Comparison of ENCODE assay signal across 10 cellular contexts in the genomic region with DNA sequence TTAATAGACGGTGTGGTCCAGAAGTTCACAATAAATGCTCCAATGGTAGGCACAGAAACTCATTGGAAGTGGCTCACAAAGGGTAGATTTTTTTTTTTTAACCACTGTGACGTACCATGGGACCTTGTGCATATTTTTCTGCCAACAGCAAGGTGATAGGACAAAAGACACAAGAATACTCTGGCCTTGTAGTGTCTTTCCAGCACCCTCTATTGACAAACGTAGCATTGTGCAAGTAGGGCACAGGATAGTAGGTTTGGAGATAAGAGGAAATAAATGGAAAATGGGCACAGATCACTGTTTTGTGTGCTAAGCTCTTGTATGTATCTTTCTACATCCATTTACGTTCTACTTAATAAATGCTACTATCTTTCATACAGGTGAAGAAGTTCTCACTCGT.
DNase-seq lines count a peak whose midpoint lies in the region; ATAC-seq and TF ChIP-seq lines count a peak whose summit lies in the region.
"Had no signal": no experiment of that assay in that cellular context is flagged by ENCODE, and none has a peak within 500 bp of the region (broad histone marks: within the 10 kb centered on the region; RNA-seq: fewer than 3 reads in every experiment).

No MANE protein-coding gene starts in this region.

- no peaks in the 10 kb centered on the region for H3K79me2 ChIP-seq in HCT116 (ENCODE audit: insufficient read depth, low read length)
- H3K79me2 ChIP-seq in neural progenitor cell (ENCODE audit: low read depth): no peaks in the 10 kb centered on the region

- no peaks in the 10 kb centered on the region for H3K9me2 ChIP-seq in HCT116 (ENCODE audit: insufficient read depth)

- CTCF ChIA-PET in HCT116 (lab: Charles Lee): no interaction called here

- no peaks in the 10 kb centered on the region for H3F3A ChIP-seq in neural progenitor cell (ENCODE audit: low read depth)

- no TSS peak for BruUV-seq in HCT116 (replicated peaks; lab: Mats Ljungman, UMichigan)

- peak; percentile 78 for TF ChIP-seq RAD21 in HCT116 (IDR thresholded peaks at IDR 0.05; ENCODE audit: low read depth)

- H3K4me3 Mint-ChIP-seq in neural progenitor cell: no peak overlapping the region
- H3K4me3 Mint-ChIP-seq in mesothelial cell of epicardium: no peak overlapping the region
- H3K4me3 Mint-ChIP-seq: activated naive CD8-positive, alpha-beta T cell treated with anti-CD3 and anti-CD28 coated beads for 36 hours had no signal

- DNase-seq in HCT116 (ENCODE audit: low read depth, low spot score): peak; percentile 69
- DNase-seq in NCI-H748 (lab: John Stamatoyannopoulos, UW; ENCODE audit: unreplicated experiment): peak; percentile 64
- peak; percentile 77 for DNase-seq in epithelial cell of esophagus (ENCODE audit: low read depth)
- DNase-seq in neural progenitor cell (ENCODE audit: low spot score): peak; percentile 57
- no peak for DNase-seq in AG08395 (ENCODE audit: low spot score)
- no peak for DNase-seq in mesothelial cell of epicardium (ENCODE audit: low spot score in 2 of 2, unreplicated experiment in 2 of 2)
- DNase-seq in SHP77 (lab: John Stamatoyannopoulos, UW): no peak
- DNase-seq: activated naive CD8-positive, alpha-beta T cell treated with anti-CD3 and anti-CD28 coated beads for 36 hours; islet precursor cell had no signal

- H3K9ac ChIP-seq in HCT116 (ENCODE audit: low read length) (no peak overlapping the region), neural progenitor cell (no peak overlapping the region)

- no peak for TF ChIP-seq POLR2A in HCT116 (IDR thresholded peaks at IDR 0.05; ENCODE audit: borderline replicate concordance, extremely low read depth, insufficient read depth, insufficient read length)

- H3K4me2 ChIP-seq in HCT116 (ENCODE audit: low read length) (no peak overlapping the region), neural progenitor cell (no peak overlapping the region)

- POLR2A ChIA-PET in HCT116 (lab: Charles Lee): no interaction called here

- H3K4me1 ChIP-seq in HCT116 (ENCODE audit: control insufficient read depth in 1 of 2, insufficient read depth in 2 of 2, low read length in 2 of 2) (peaks cover 0 to 4% of the 10 kb centered on the region in 2 experiments; a peak in 1 of 4 replicates), neural progenitor cell (no peaks in the 10 kb centered on the region)

- TF ChIP-seq CTCF in HCT116 (IDR thresholded peaks at IDR 0.05 in 2 of 3, conservative IDR thresholded peaks at IDR 0.05 in 1 of 3; ENCODE audit: borderline replicate concordance in 1 of 3, insufficient read depth in 1 of 3, low read depth in 2 of 3, low read length in 2 of 3) (peak; percentile 40 to 68 (median 62); a peak in 5 of 6 replicates), epithelial cell of esophagus (IDR thresholded peaks at IDR 0.05; ENCODE audit: insufficient read depth, low read depth, low read length, missing control alignments) (peak; percentile 85), neural progenitor cell (IDR thresholded peaks at IDR 0.05) (peak; percentile 71), mesothelial cell of epicardium (IDR thresholded peaks at IDR 0.05; ENCODE audit: unreplicated experiment) (no peak)

- ATAC-seq in HCT116: peak; percentile 98
- ATAC-seq in HG02840 (IDR thresholded peaks at IDR 0.05; ENCODE audit: low FRiP score, unreplicated experiment): no peak

- no peak overlapping the region for H3K27ac Mint-ChIP-seq in neural progenitor cell
- H3K27ac Mint-ChIP-seq in mesothelial cell of epicardium: no peak overlapping the region
- H3K27ac Mint-ChIP-seq: activated naive CD8-positive, alpha-beta T cell treated with anti-CD3 and anti-CD28 coated beads for 36 hours had no signal

- no peaks in the 10 kb centered on the region for H3K36me3 Mint-ChIP-seq in neural progenitor cell
- no peaks in the 10 kb centered on the region for H3K36me3 Mint-ChIP-seq in mesothelial cell of epicardium
- H3K36me3 Mint-ChIP-seq: activated naive CD8-positive, alpha-beta T cell treated with anti-CD3 and anti-CD28 coated beads for 36 hours had no signal

- H3K36me3 ChIP-seq in HCT116 (ENCODE audit: control insufficient read depth in 1 of 2, insufficient read depth in 2 of 2, low read length in 2 of 2): no peaks in the 10 kb centered on the region
- no peaks in the 10 kb centered on the region for H3K36me3 ChIP-seq in neural progenitor cell

- H3K9me3 ChIP-seq in HCT116 (ENCODE audit: control insufficient read depth in 1 of 2, insufficient read depth in 1 of 2, low read depth in 1 of 2, low read length in 2 of 2) (no peaks in the 10 kb centered on the region), neural progenitor cell (ENCODE audit: low read depth) (no peaks in the 10 kb centered on the region)

- H2AFZ ChIP-seq in HCT116 (ENCODE audit: low read depth, low read length, poor library complexity, severe bottlenecking) (peak overlapping the region; percentile 87), neural progenitor cell (replicated peaks) (peak overlapping the region; percentile 22)

- no peaks in the 10 kb centered on the region for H4K20me1 ChIP-seq in HCT116 (ENCODE audit: insufficient read depth)
- H4K20me1 ChIP-seq in neural progenitor cell (ENCODE audit: low read depth): no peaks in the 10 kb centered on the region

- RAD21 ChIA-PET in HCT116 (lab: Charles Lee; ENCODE audit: low non-redundant PET in 1 of 2, low total read pairs in 2 of 2, uncharacterized antibody in 2 of 2, unreplicated experiment in 2 of 2): interaction anchor here in 1 of 2 experiments (0.7 kb wide), 1 partner anchor 1534 kb away, joined by 3 read pairs; no protein-coding TSS in a partner anchor

- H3K9me3 Mint-ChIP-seq in neural progenitor cell: no peaks in the 10 kb centered on the region
- peaks cover 7% of the 10 kb centered on the region for H3K9me3 Mint-ChIP-seq in mesothelial cell of epicardium

- H3K27ac ChIP-seq in HCT116 (ENCODE audit: low read depth, low read length) (no peak overlapping the region), neural progenitor cell (no peak overlapping the region)

- intact Hi-C loops in HCT116 (cut with micrococcal nuclease): loop anchor here (1.0 kb wide), 1 partner anchor 312 kb away; no protein-coding TSS in a partner anchor

- no peaks in the 10 kb centered on the region for H3K4me1 Mint-ChIP-seq in neural progenitor cell
- H3K4me1 Mint-ChIP-seq in mesothelial cell of epicardium: no peaks in the 10 kb centered on the region
- H3K4me1 Mint-ChIP-seq: activated naive CD8-positive, alpha-beta T cell treated with anti-CD3 and anti-CD28 coated beads for 36 hours had no signal

- no peaks in the 10 kb centered on the region for H3K27me3 ChIP-seq in HCT116 (ENCODE audit: insufficient read depth, low read length)
- H3K27me3 ChIP-seq in neural progenitor cell: no peaks in the 10 kb centered on the region

- H3K4me3 ChIP-seq in HCT116 (replicated peaks in 1 of 2; ENCODE audit: low read depth in 1 of 2, low read length in 2 of 2): no peak overlapping the region
- no peak overlapping the region for H3K4me3 ChIP-seq in epithelial cell of esophagus (ENCODE audit: low read length)
- H3K4me3 ChIP-seq in neural progenitor cell: no peak overlapping the region

- H3K27me3 Mint-ChIP-seq in neural progenitor cell (ENCODE audit: insufficient read depth, low read depth): no peaks in the 10 kb centered on the region
- H3K27me3 Mint-ChIP-seq in mesothelial cell of epicardium (ENCODE audit: low read depth): no peaks in the 10 kb centered on the region
- H3K27me3 Mint-ChIP-seq: activated naive CD8-positive, alpha-beta T cell treated with anti-CD3 and anti-CD28 coated beads for 36 hours had no signal

TF ChIP-seq in HCT116, 20 proteins besides CTCF, POLR2A, EP300 and RAD21:
- TF ChIP-seq ELF1 (IDR thresholded peaks at IDR 0.05; ENCODE audit: borderline replicate concordance, low read depth) (no peak), SIN3A (IDR thresholded peaks at IDR 0.05; ENCODE audit: low read depth) (no peak), TCF7L2 (IDR thresholded peaks at IDR 0.05; ENCODE audit: borderline replicate concordance, extremely low read depth, insufficient read depth, insufficient read length) (no peak), YY1 (IDR thresholded peaks at IDR 0.05; ENCODE audit: extremely low read depth, insufficient replicate concordance, low read depth, low read length) (no peak)
- TF ChIP-seq, protein P1, sequence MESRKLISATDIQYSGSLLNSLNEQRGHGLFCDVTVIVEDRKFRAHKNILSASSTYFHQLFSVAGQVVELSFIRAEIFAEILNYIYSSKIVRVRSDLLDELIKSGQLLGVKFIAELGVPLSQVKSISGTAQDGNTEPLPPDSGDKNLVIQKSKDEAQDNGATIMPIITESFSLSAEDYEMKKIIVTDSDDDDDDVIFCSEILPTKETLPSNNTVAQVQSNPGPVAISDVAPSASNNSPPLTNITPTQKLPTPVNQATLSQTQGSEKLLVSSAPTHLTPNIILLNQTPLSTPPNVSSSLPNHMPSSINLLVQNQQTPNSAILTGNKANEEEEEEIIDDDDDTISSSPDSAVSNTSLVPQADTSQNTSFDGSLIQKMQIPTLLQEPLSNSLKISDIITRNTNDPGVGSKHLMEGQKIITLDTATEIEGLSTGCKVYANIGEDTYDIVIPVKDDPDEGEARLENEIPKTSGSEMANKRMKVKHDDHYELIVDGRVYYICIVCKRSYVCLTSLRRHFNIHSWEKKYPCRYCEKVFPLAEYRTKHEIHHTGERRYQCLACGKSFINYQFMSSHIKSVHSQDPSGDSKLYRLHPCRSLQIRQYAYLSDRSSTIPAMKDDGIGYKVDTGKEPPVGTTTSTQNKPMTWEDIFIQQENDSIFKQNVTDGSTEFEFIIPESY (IDR thresholded peaks at IDR 0.05; ENCODE audit: extremely low read depth, insufficient replicate concordance, low read length): no peak

Comparison
In these comparisons a context has a peak if more than half of its experiments do, and no peak if none do; other contexts are left out.
1. DNase-seq: peak in HCT116 (single experiment), NCI-H748 (single experiment), epithelial cell of esophagus (single experiment) and neural progenitor cell (single experiment); none in AG08395 (single experiment), mesothelial cell of epicardium (0 of 2) and SHP77 (0 of 2).